In the genomic region with DNA sequence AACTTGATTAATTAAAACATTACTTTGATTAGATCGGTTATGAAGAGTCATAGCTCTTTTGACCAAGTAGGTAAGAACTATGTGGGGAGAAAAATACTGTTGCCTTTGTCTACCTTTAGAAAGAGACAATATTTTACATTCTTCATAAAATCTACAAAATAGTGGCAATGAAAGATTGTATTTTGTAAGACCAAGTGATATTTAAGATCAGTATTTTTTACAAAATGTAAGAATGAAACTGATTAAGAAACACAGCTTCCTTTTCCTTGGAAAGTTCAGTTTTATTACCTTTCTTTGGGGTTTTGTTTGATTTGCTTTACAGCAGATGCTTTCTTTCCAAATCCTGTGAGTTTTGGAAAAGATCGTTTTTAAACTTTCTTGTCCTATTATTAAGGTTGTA, we compare ENCODE assay signal across 9 cellular contexts.
A peak's percentile ranks its signal among the peaks of the same experiment; 100 is the strongest.
DNase-seq lines count a peak whose midpoint lies in the region; ATAC-seq and TF ChIP-seq lines count a peak whose summit lies in the region.
"Had no signal": no experiment of that assay in that cellular context is flagged by ENCODE, and none has a peak within 500 bp of the region (broad histone marks: within the 10 kb centered on the region; RNA-seq: fewer than 3 reads in every experiment).

No MANE protein-coding gene starts in this region.

- peaks cover 0 to 6% (median 3%) of the 10 kb centered on the region in 7 donors for H3K9me3 Mint-ChIP-seq in CD14-positive monocyte
- peaks cover 0 to 4% (median 0%) of the 10 kb centered on the region in 11 donors for H3K9me3 Mint-ChIP-seq in naive thymus-derived CD4-positive, alpha-beta T cell

- H4K20me1 ChIP-seq in Loucy (ENCODE audit: insufficient read depth, low read length, poor library complexity, severe bottlenecking) = peaks cover 53% of the 10 kb centered on the region

- peaks cover 89% of the 10 kb centered on the region for H3K79me2 ChIP-seq in Loucy (ENCODE audit: insufficient read depth, low read length)

- peaks cover 10 to 11% of the 10 kb centered on the region in 2 donors for H3K36me3 Mint-ChIP-seq in CD14-positive monocyte
- H3K36me3 Mint-ChIP-seq in naive thymus-derived CD4-positive, alpha-beta T cell = peaks cover 0 to 24% (median 15%) of the 10 kb centered on the region in 5 donors

- DNase-seq in CD14-positive monocyte (ENCODE audit: low spot score) (no peak), choroid plexus epithelial cell (ENCODE audit: low read depth) (no peak), SHP77 (lab: John Stamatoyannopoulos, UW) (no peak), SKM-1 (lab: John Stamatoyannopoulos, UW; ENCODE audit: unreplicated experiment) (no peak)
- DNase-seq in naive thymus-derived CD4-positive, alpha-beta T cell = no peak
- DNase-seq: stimulated activated CD4-positive, alpha-beta T cell treated with anti-CD3 and anti-CD28 coated beads, Interleukin-2, amount 100 ng/mL, for 24 hours had no signal

- H3K27ac ChIP-seq in naive thymus-derived CD4-positive, alpha-beta T cell (ENCODE audit: low read depth, low read length) = peak overlapping the region; percentile 99

- peak overlapping the region; percentile 96 to 99 (median 98) for H3K27ac Mint-ChIP-seq in CD14-positive monocyte
- peak overlapping the region; percentile 97 to 100 (median 99) for H3K27ac Mint-ChIP-seq in naive thymus-derived CD4-positive, alpha-beta T cell

- intact Hi-C loops in CD14-positive monocyte (cut with micrococcal nuclease) = loop anchor here (5.0 to 10.0 kb wide), 3 partner anchors 93 to 855 kb away; partner anchors contain the start of genes SASS6 (in 2 of the 2), TRMT13 (in 2 of the 2), EXTL2 (in 1 of the 2) and RTCA (in 1 of the 2)
- intact Hi-C loops in naive thymus-derived CD4-positive, alpha-beta T cell (cut with micrococcal nuclease) = loop anchor here (2.0 to 5.0 kb wide), 8 partner anchors 189 to 1198 kb away; partner anchors contain the start of genes AGL (in 1 of the 2), EXTL2 (in 1 of the 2), RTCA (in 1 of the 2) and S1PR1 (in 1 of the 2)

- H3K4me3 ChIP-seq in Loucy (ENCODE audit: low read length, poor library complexity, severe bottlenecking) (peak overlapping the region; percentile 100), choroid plexus epithelial cell (ENCODE audit: low read depth, low read length) (peak overlapping the region; percentile 89)
- peak overlapping the region; percentile 70 for H3K4me3 ChIP-seq in naive thymus-derived CD4-positive, alpha-beta T cell (ENCODE audit: low read length)

- POLR2A ChIA-PET in naive thymus-derived CD4-positive, alpha-beta T cell (lab: Charles Lee) = interaction anchor here (1.0 to 2.9 kb wide), 2 partner anchors 70 to 855 kb away, joined by 3 to 22 read pairs; partner anchors contain the start of genes EXTL2 and SLC35A3

- CTCF ChIA-PET in naive thymus-derived CD4-positive, alpha-beta T cell (lab: Charles Lee) = no interaction called here

- H3K9ac ChIP-seq in Loucy (ENCODE audit: low read depth, low read length, poor library complexity, severe bottlenecking) = peak overlapping the region; percentile 97

- H2AFZ ChIP-seq in Loucy (ENCODE audit: low read length) = no peak overlapping the region

- H3K36me3 ChIP-seq in Loucy (ENCODE audit: insufficient read depth, low read length) = no peaks in the 10 kb centered on the region
- H3K36me3 ChIP-seq in naive thymus-derived CD4-positive, alpha-beta T cell (ENCODE audit: control insufficient read depth in 2 of 3, insufficient read depth in 3 of 3, low read length in 3 of 3) = peaks cover 0 to 5% (median 0%) of the 10 kb centered on the region in 3 experiments

- ATAC-seq in naive thymus-derived CD4-positive, alpha-beta T cell = no peak
- ATAC-seq in HG03342 (IDR thresholded peaks at IDR 0.05; ENCODE audit: unreplicated experiment) = no peak
- ATAC-seq in HG02763 (IDR thresholded peaks at IDR 0.05; ENCODE audit: unreplicated experiment) = no peak

- TF ChIP-seq CTCF in CD14-positive monocyte (IDR thresholded peaks at IDR 0.05) (no peak), Loucy (conservative IDR thresholded peaks at IDR 0.05; ENCODE audit: low read length) (no peak), choroid plexus epithelial cell (conservative IDR thresholded peaks at IDR 0.05; ENCODE audit: low read depth, low read length) (no peak)

- 0 out of 2 replicates have a peak, but pooled peaks cover 4% of the 10 kb centered on the region for H3F3A ChIP-seq in Loucy (ENCODE audit: low read depth)

- peaks cover 42% of the 10 kb centered on the region for H3K4me1 Mint-ChIP-seq in CD14-positive monocyte
- peaks cover 36 to 77% (median 70%) of the 10 kb centered on the region in 7 donors for H3K4me1 Mint-ChIP-seq in naive thymus-derived CD4-positive, alpha-beta T cell

- no peaks in the 10 kb centered on the region for H3K9me2 ChIP-seq in Loucy (replicated peaks; ENCODE audit: low read depth, low read length)

- peak overlapping the region; percentile 96 to 97 for H3K4me3 Mint-ChIP-seq in CD14-positive monocyte
- H3K4me3 Mint-ChIP-seq in naive thymus-derived CD4-positive, alpha-beta T cell = peak overlapping the region; percentile 93 to 99 (median 97)

- H3K27me3 ChIP-seq in Loucy (ENCODE audit: insufficient read depth, low read length, poor library complexity, severe bottlenecking) = no peaks in the 10 kb centered on the region
- no peaks in the 10 kb centered on the region for H3K27me3 ChIP-seq in naive thymus-derived CD4-positive, alpha-beta T cell (ENCODE audit: control insufficient read depth in 2 of 2, insufficient read depth in 2 of 2, low read length in 2 of 2)

- H3K4me2 ChIP-seq in Loucy (ENCODE audit: low read depth, low read length, poor library complexity, severe bottlenecking) = peak overlapping the region; percentile 83

- no peaks in the 10 kb centered on the region for H3K9me3 ChIP-seq in Loucy (ENCODE audit: insufficient read depth, low read depth, low read length)
- H3K9me3 ChIP-seq in naive thymus-derived CD4-positive, alpha-beta T cell (ENCODE audit: control insufficient read depth in 2 of 3, low read length in 3 of 3) = no peaks in the 10 kb centered on the region

- H3K27me3 Mint-ChIP-seq in CD14-positive monocyte (ENCODE audit: low read depth in 3 of 3) = peaks cover 0 to 4% (median 0%) of the 10 kb centered on the region in 3 donors
- H3K27me3 Mint-ChIP-seq in naive thymus-derived CD4-positive, alpha-beta T cell = no peaks in the 10 kb centered on the region

- peaks cover 58% of the 10 kb centered on the region for H3K4me1 ChIP-seq in Loucy (ENCODE audit: insufficient read depth, low read length, poor library complexity, severe bottlenecking)
- H3K4me1 ChIP-seq in naive thymus-derived CD4-positive, alpha-beta T cell (ENCODE audit: control insufficient read depth in 2 of 2, insufficient read depth in 2 of 2, low read length in 2 of 2) = peaks cover 22 to 33% of the 10 kb centered on the region in 2 donors
